In the genomic region with DNA sequence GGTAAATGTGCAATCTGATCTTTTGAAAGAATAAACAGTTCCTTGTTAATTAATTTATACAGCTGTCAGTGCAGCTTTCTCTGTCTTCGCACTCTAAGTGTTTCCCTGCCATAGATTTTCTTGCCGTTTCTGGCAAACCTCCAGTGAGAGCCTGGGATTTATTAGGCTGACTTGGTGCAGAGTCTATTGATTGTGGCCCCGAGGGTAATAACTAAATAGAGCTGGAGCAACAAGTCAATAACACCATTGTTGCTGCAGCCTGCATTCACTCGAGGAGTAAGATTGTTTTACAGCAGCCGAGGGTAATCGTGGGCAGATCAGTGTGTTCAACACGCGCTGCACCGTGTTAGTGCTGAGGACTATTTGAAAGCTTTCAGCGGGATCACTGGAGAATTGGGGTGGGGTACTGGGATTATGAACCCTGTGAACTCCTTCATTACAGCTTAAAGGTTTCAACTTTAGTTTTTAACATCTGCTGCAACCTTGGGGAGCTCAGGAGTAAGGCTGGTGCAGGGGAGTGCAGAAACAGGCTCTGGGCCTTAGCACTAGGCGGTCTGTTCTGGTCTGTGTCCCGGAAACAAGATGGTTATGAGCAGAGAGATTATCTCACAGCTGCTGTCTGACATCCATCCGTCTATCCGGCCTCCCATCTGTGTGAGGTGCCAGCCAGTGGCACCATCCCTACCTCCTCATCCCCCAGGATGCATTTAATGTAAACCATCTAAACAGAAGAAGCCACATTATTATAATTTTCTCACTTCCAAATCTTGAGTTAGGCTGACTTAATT, we compare ENCODE assay signal across 16 cellular contexts.
DNase-seq lines count a peak whose midpoint lies in the region; ATAC-seq, FAIRE-seq and TF ChIP-seq lines count a peak whose summit lies in the region.
"Had no signal": no experiment of that assay in that cellular context is flagged by ENCODE, and none has a peak within 500 bp of the region (broad histone marks: within the 10 kb centered on the region; RNA-seq: fewer than 3 reads in every experiment).

No MANE protein-coding gene starts in this region.

- no peak overlapping the region for H2AFZ ChIP-seq in H1 (ENCODE audit: low read length)

- no peak overlapping the region for H2BK5ac ChIP-seq in H1 (ENCODE audit: low read depth, low read length)

- CTCF ChIA-PET in H1 (lab: Charles Lee; ENCODE audit: partially characterized antibody), result interaction anchor here (0.6 to 2.6 kb wide), 7 partner anchors 13 to 1598 kb away, joined by 3 to 9 read pairs (median 4); no protein-coding TSS in a partner anchor

- H3K4ac ChIP-seq in H1 (replicated peaks; ENCODE audit: insufficient read length, low read depth, low read length), result no peak overlapping the region

- no peak overlapping the region for H3K18ac ChIP-seq in H1 (ENCODE audit: extremely low read depth, low read length)

- no peaks in the 10 kb centered on the region for H3K23me2 ChIP-seq in H1 (ENCODE audit: low read depth, low read length)

- H4K91ac ChIP-seq in H1 (replicated peaks; ENCODE audit: insufficient read length, low read length), result no peak overlapping the region

- no peak overlapping the region for H3K27ac ChIP-seq in H1 (ENCODE audit: low read depth, low read length)
- no peak overlapping the region for H3K27ac ChIP-seq in tibial nerve
- H3K27ac ChIP-seq in gastrocnemius medialis, result no peak overlapping the region
- H3K27ac ChIP-seq: coronary artery, skin epidermis, thyroid gland had no signal

- H3K4me2 ChIP-seq in H1 (ENCODE audit: insufficient read depth in 1 of 2, low read depth in 2 of 2, low read length in 2 of 2), result no peak overlapping the region

- no peak for TF ChIP-seq POLR2A in H1 (IDR thresholded peaks at IDR 0.05; ENCODE audit: control extremely low read depth in 1 of 2, low read depth in 2 of 2, low read length in 2 of 2)
- TF ChIP-seq POLR2A in tibial nerve (IDR thresholded peaks at IDR 0.05), result no peak
- no peak for TF ChIP-seq POLR2A in gastrocnemius medialis (IDR thresholded peaks at IDR 0.05)

- WGBS in H1 (ENCODE audit: extremely low coverage in 1 of 2, insufficient coverage in 1 of 2, insufficient read length in 1 of 2, insufficient replicate concordance in 2 of 2, low coverage in 1 of 2, low lambda C conversion rate in 2 of 2, missing lambda C conversion rate in 1 of 2), 2 experiments, result 86% methylated on average over 14 of the region's 14 CpGs; no CpG with 5 or more reads in 1 of the 2 experiments
- 47 to 53% methylated on average over 14 of the region's 14 CpGs for WGBS in tibial nerve, 2 donors

- POLR2A ChIA-PET in H1 (lab: Charles Lee; ENCODE audit: partially characterized antibody), result interaction anchor here (1.2 kb wide), 1 partner anchor 36 kb away, joined by 5 read pairs; no protein-coding TSS in a partner anchor

- no peak overlapping the region for H3K23ac ChIP-seq in H1 (ENCODE audit: insufficient read length)

- H3K79me1 ChIP-seq in H1 (ENCODE audit: low read depth, low read length), result no peaks in the 10 kb centered on the region

- no peak overlapping the region for H2BK20ac ChIP-seq in H1 (ENCODE audit: low read length)

- no peak overlapping the region for H3K9ac ChIP-seq in H1 (replicated peaks in 1 of 4; ENCODE audit: extremely low read depth in 1 of 4, low read depth in 3 of 4, low read length in 3 of 4)

- no peak for TF ChIP-seq CTCF in LNCaP clone FGC (IDR thresholded peaks at IDR 0.05; ENCODE audit: control insufficient read depth, extremely low read depth, insufficient read depth)
- no peak for TF ChIP-seq CTCF in H1 (IDR thresholded peaks at IDR 0.05; ENCODE audit: control extremely low read depth in 1 of 3, insufficient read depth in 1 of 3, low read depth in 1 of 3, low read length in 3 of 3)
- no peak for TF ChIP-seq CTCF in tibial nerve (IDR thresholded peaks at IDR 0.05)
- TF ChIP-seq CTCF in gastrocnemius medialis (IDR thresholded peaks at IDR 0.05 in 4 of 5, conservative IDR thresholded peaks at IDR 0.05 in 1 of 5), result no peak

- no peak overlapping the region for H2BK120ac ChIP-seq in H1 (replicated peaks; ENCODE audit: low read depth, low read length)

- FAIRE-seq in H1 (lab: Jason Lieb, UNC), result no peak

- no peak overlapping the region for H2BK12ac ChIP-seq in H1 (ENCODE audit: low read depth, low read length)

- H3K4me3 ChIP-seq in LNCaP clone FGC (ENCODE audit: low read depth, low read length) (no peak overlapping the region), H1 (ENCODE audit: extremely low read depth in 1 of 4, insufficient read depth in 2 of 4, low read depth in 3 of 4, low read length in 4 of 4) (no peak overlapping the region), tibial nerve (no peak overlapping the region), gastrocnemius medialis (no peak overlapping the region)
- H3K4me3 ChIP-seq: coronary artery, skin epidermis, thyroid gland had no signal

- H3K79me2 ChIP-seq in H1 (ENCODE audit: control insufficient read depth in 1 of 2, insufficient read depth in 2 of 2, low read length in 2 of 2), result no peaks in the 10 kb centered on the region

- in situ Hi-C loops in gastrocnemius medialis (cut with MboI; ENCODE audit: low sequenced_read_pairs in 4 of 4), result no loop called here

- DNase-seq in LNCaP clone FGC (ENCODE audit: low read depth), result peak; percentile 50
- peak; percentile 42 to 79 for DNase-seq in NCI-H524 (lab: John Stamatoyannopoulos, UW)
- no peak for DNase-seq in H1 (ENCODE audit: low read depth in 1 of 2, low spot score in 2 of 2)
- peak; percentile 45 for DNase-seq in retina
- DNase-seq in tibial nerve (ENCODE audit: low spot score in 2 of 2), result no peak
- no peak for DNase-seq in occipital lobe (lab: John Stamatoyannopoulos, UW)
- no peak for DNase-seq in gastrocnemius medialis
- DNase-seq in DMS53 treated with DMSO at 0.1 percent for 48 hours (lab: John Stamatoyannopoulos, UW; ENCODE audit: unreplicated experiment), result no peak
- DNase-seq: activated CD4-positive, CD25-positive, alpha-beta regulatory T cell; activated T-cell treated with anti-CD3 and anti-CD28 coated beads, Interleukin-2, amount 50 U/mL, for 48 hours; CD8-positive, alpha-beta T cell; NCI-H2029; SIG-M5; thyroid gland had no signal

- H3K36me3 ChIP-seq in H1 (ENCODE audit: control insufficient read depth in 2 of 4, insufficient read depth in 4 of 4, low read length in 3 of 4) (no peaks in the 10 kb centered on the region), tibial nerve (no peaks in the 10 kb centered on the region), gastrocnemius medialis (no peaks in the 10 kb centered on the region)
- H3K36me3 ChIP-seq: thyroid gland had no signal

- H3K27me3 ChIP-seq in H1 (replicated peaks in 1 of 4; ENCODE audit: control insufficient read depth in 3 of 4, extremely low read depth in 1 of 4, insufficient read depth in 3 of 4, low read length in 3 of 4) (no peaks in the 10 kb centered on the region), tibial nerve (no peaks in the 10 kb centered on the region), gastrocnemius medialis (no peaks in the 10 kb centered on the region)
- H3K27me3 ChIP-seq: thyroid gland had no signal

- H2BK15ac ChIP-seq in H1 (ENCODE audit: low read length), result no peak overlapping the region; the same call in 1 of the 2 replicates

- no peak overlapping the region for H2AK5ac ChIP-seq in H1 (ENCODE audit: low read depth, low read length)

- H3K14ac ChIP-seq in H1 (ENCODE audit: insufficient read length), result no peak overlapping the region

- H3K4me1 ChIP-seq in H1 (replicated peaks in 1 of 4; ENCODE audit: control insufficient read depth in 3 of 4, insufficient read depth in 4 of 4, low read length in 3 of 4) (peaks cover 0 to 6% (median 1%) of the 10 kb centered on the region in 4 experiments; a peak in 3 of 7 replicates), tibial nerve (peaks cover 0 to 23% (median 0%) of the 10 kb centered on the region in 4 donors), gastrocnemius medialis (no peaks in the 10 kb centered on the region)
- H3K4me1 ChIP-seq: thyroid gland had no signal

- no peak for ATAC-seq in gastrocnemius medialis
- ATAC-seq: CD8-positive, alpha-beta T cell had no signal

- H3K56ac ChIP-seq in H1 (replicated peaks; ENCODE audit: insufficient read length, low read depth, low read length), result no peak overlapping the region

- 0 out of 2 replicates have a peak overlapping the region, but pooled peaks have one; percentile 7 for H4K8ac ChIP-seq in H1 (ENCODE audit: extremely low read depth, insufficient read depth, low read length)

- H3K9me3 ChIP-seq in H1 (ENCODE audit: insufficient read depth in 2 of 2, low read depth in 1 of 2, low read length in 1 of 2) (no peaks in the 10 kb centered on the region), tibial nerve (no peaks in the 10 kb centered on the region), gastrocnemius medialis (no peaks in the 10 kb centered on the region)
- H3K9me3 ChIP-seq: thyroid gland had no signal

- no peaks in the 10 kb centered on the region for H4K20me1 ChIP-seq in H1 (replicated peaks in 1 of 2; ENCODE audit: control insufficient read depth in 1 of 2, insufficient read depth in 2 of 2, low read length in 2 of 2)

- TF ChIP-seq RAD21 in H1 (IDR thresholded peaks at IDR 0.05 in 1 of 2, conservative IDR thresholded peaks at IDR 0.05 in 1 of 2; ENCODE audit: low read depth in 2 of 2, low read length in 2 of 2), result no peak

- H4K5ac ChIP-seq in H1 (ENCODE audit: insufficient read length, low read depth, low read length), result no peak overlapping the region

- intact Hi-C loops in gastrocnemius medialis (cut with DNase I; ENCODE audit: low total_unique reads), result no loop called here

- TF ChIP-seq EP300 in H1 (IDR thresholded peaks at IDR 0.05; ENCODE audit: borderline replicate concordance in 1 of 2, low read depth in 2 of 2, low read length in 2 of 2) (no peak), tibial nerve (IDR thresholded peaks at IDR 0.05) (no peak)

TF ChIP-seq in H1, 55 proteins besides CTCF, POLR2A, EP300 and RAD21 (continues in another document):
- TF ChIP-seq CHD1 (IDR thresholded peaks at IDR 0.05; ENCODE audit: low read depth, low read length), result no peak
- no peak for TF ChIP-seq CTBP2 (IDR thresholded peaks at IDR 0.05; ENCODE audit: borderline replicate concordance, insufficient read depth, insufficient read length, low read length)
- TF ChIP-seq, protein P1, sequence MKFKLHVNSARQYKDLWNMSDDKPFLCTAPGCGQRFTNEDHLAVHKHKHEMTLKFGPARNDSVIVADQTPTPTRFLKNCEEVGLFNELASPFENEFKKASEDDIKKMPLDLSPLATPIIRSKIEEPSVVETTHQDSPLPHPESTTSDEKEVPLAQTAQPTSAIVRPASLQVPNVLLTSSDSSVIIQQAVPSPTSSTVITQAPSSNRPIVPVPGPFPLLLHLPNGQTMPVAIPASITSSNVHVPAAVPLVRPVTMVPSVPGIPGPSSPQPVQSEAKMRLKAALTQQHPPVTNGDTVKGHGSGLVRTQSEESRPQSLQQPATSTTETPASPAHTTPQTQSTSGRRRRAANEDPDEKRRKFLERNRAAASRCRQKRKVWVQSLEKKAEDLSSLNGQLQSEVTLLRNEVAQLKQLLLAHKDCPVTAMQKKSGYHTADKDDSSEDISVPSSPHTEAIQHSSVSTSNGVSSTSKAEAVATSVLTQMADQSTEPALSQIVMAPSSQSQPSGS (IDR thresholded peaks at IDR 0.05; ENCODE audit: low read length), result no peak
- TF ChIP-seq PHF8 (conservative IDR thresholded peaks at IDR 0.05; ENCODE audit: low read depth, low read length), result no peak
- TF ChIP-seq BACH1 (IDR thresholded peaks at IDR 0.05; ENCODE audit: low read length), result no peak
- TF ChIP-seq SP1 (IDR thresholded peaks at IDR 0.05; ENCODE audit: low read depth, low read length), result no peak
- TF ChIP-seq SUZ12 (IDR thresholded peaks at IDR 0.05; ENCODE audit: low read length), result no peak

Comparison
In these comparisons a context has a peak if more than half of its experiments do, and no peak if none do; other contexts are left out.
1. DNase-seq: peak in LNCaP clone FGC (single experiment), NCI-H524 (2 of 2) and retina (single experiment); none in H1 (0 of 2), tibial nerve (0 of 2), occipital lobe (single experiment), gastrocnemius medialis (0 of 2) and DMS53 treated with DMSO at 0.1 percent for 48 hours (single experiment).